Comparison of ENCODE assay signal across 8 cellular contexts in genomic region chr2:47521666-47522285, GRCh38. TPM values are rescaled to one million over a fixed set of nuclear protein-coding genes. Genes with fewer than 3 reads are reported as not detected.
DNase-seq lines count a peak whose midpoint lies in the region; ATAC-seq and TF ChIP-seq lines count a peak whose summit lies in the region.
"Had no signal": no experiment of that assay in that cellular context is flagged by ENCODE, and none has a peak within 500 bp of the region (broad histone marks: within the 10 kb centered on the region; RNA-seq: fewer than 3 reads in every experiment).

No MANE protein-coding gene starts in this region.

- TF ChIP-seq CTCF in choroid plexus epithelial cell (conservative IDR thresholded peaks at IDR 0.05; ENCODE audit: low read depth, low read length) (no peak), gastrocnemius medialis (IDR thresholded peaks at IDR 0.05 in 4 of 5, conservative IDR thresholded peaks at IDR 0.05 in 1 of 5) (no peak)

- H3K4me2 ChIP-seq in Karpas-422 (ENCODE audit: low read depth, low read length, poor library complexity, severe bottlenecking) (peak overlapping the region; percentile 68), trophoblast cell (ENCODE audit: low read length) (no peak overlapping the region)

- H3K9ac ChIP-seq in ES-I3 (ENCODE audit: low read depth, low read length) (peak overlapping the region; percentile 41; the same call in 1 of the 2 replicates), Karpas-422 (ENCODE audit: low read length) (peak overlapping the region; percentile 81), trophoblast cell (ENCODE audit: low read length) (no peak overlapping the region)

- no peaks in the 10 kb centered on the region for H3K9me2 ChIP-seq in Karpas-422 (replicated peaks; ENCODE audit: insufficient read depth, low read length)

- H3K23ac ChIP-seq in trophoblast cell (ENCODE audit: low read length) = no peak overlapping the region

- H2BK120ac ChIP-seq in trophoblast cell (ENCODE audit: insufficient read depth, low read length, poor library complexity) = no peak overlapping the region

- H4K91ac ChIP-seq in trophoblast cell (ENCODE audit: low read depth, low read length) = no peak overlapping the region

- H3K9me3 ChIP-seq in ES-I3 (ENCODE audit: control insufficient read depth, insufficient read depth, low read length) (no peaks in the 10 kb centered on the region), Karpas-422 (ENCODE audit: low read length) (no peaks in the 10 kb centered on the region), gastrocnemius medialis (no peaks in the 10 kb centered on the region), trophoblast cell (ENCODE audit: insufficient read depth, low read depth, low read length) (peaks cover 2% of the 10 kb centered on the region)

- no peak for ATAC-seq in gastrocnemius medialis

- H3K18ac ChIP-seq in trophoblast cell (ENCODE audit: low read length) = no peak overlapping the region

- no peaks in the 10 kb centered on the region for H3K27me3 ChIP-seq in Karpas-422 (ENCODE audit: low read length)
- no peaks in the 10 kb centered on the region for H3K27me3 ChIP-seq in gastrocnemius medialis
- H3K27me3 ChIP-seq in trophoblast cell (ENCODE audit: insufficient read depth, low read length) = no peaks in the 10 kb centered on the region

- TF ChIP-seq POLR2A in gastrocnemius medialis (IDR thresholded peaks at IDR 0.05) = no peak

- in situ Hi-C loops in gastrocnemius medialis (cut with MboI; ENCODE audit: low sequenced_read_pairs in 4 of 4) = no loop called here
- in situ Hi-C loops in G401 (cut with HindIII; ENCODE audit: low sequenced_read_pairs) = no loop called here

- peaks cover 67% of the 10 kb centered on the region for H3K79me2 ChIP-seq in Karpas-422 (ENCODE audit: low read length)
- H3K79me2 ChIP-seq in trophoblast cell (ENCODE audit: control insufficient read depth, insufficient read depth, low read length, poor library complexity) = no peaks in the 10 kb centered on the region

- H2AFZ ChIP-seq in Karpas-422 (ENCODE audit: low read length) = no peak overlapping the region
- H2AFZ ChIP-seq in trophoblast cell (ENCODE audit: insufficient read depth, low read length, poor library complexity) = no peak overlapping the region

- H2AK5ac ChIP-seq in trophoblast cell (ENCODE audit: low read length) = no peak overlapping the region

- no peaks in the 10 kb centered on the region; the same call in 1 of the 2 replicates for H4K20me1 ChIP-seq in Karpas-422 (ENCODE audit: insufficient read depth, low read depth, low read length)

- WGBS in trophoblast cell (ENCODE audit: extremely low coverage, insufficient coverage, insufficient read length) = no CpG with 5 or more reads among the region's 22 CpGs

- no peak overlapping the region for H4K8ac ChIP-seq in trophoblast cell (ENCODE audit: low read depth, low read length)

- intact Hi-C loops in gastrocnemius medialis (cut with DNase I; ENCODE audit: low total_unique reads) = no loop called here

- no peak overlapping the region for H2BK12ac ChIP-seq in trophoblast cell (ENCODE audit: low read length)

- H3K4me3 ChIP-seq in Karpas-422 (ENCODE audit: low read length) (peak overlapping the region; percentile 58), choroid plexus epithelial cell (ENCODE audit: low read depth, low read length) (peak overlapping the region; percentile 53), gastrocnemius medialis (peak overlapping the region; percentile 32 to 49 (median 44)), trophoblast cell (ENCODE audit: low read depth, low read length) (no peak overlapping the region)

- H3K14ac ChIP-seq in trophoblast cell (ENCODE audit: low read length) = no peak overlapping the region

- no peaks in the 10 kb centered on the region for H3K79me1 ChIP-seq in trophoblast cell (ENCODE audit: low read length)

- no peak overlapping the region for H3K4ac ChIP-seq in trophoblast cell (ENCODE audit: low read depth, low read length)

- no peak for DNase-seq in Karpas-422
- DNase-seq in choroid plexus epithelial cell (ENCODE audit: low read depth) = no peak
- no peak for DNase-seq in gastrocnemius medialis
- no peak for DNase-seq in activated gamma-delta T cell treated with Interleukin-2 at 50 U/mL for 16 hours
- DNase-seq in G401 (ENCODE audit: low spot score) = no peak
- DNase-seq in trophoblast cell = no peak

- no peak overlapping the region for H4K12ac ChIP-seq in trophoblast cell (ENCODE audit: low read depth, low read length)

- H3K27ac ChIP-seq in Karpas-422 (ENCODE audit: low read length) (peak overlapping the region; percentile 93), gastrocnemius medialis (no peak overlapping the region), trophoblast cell (ENCODE audit: low read depth, low read length) (no peak overlapping the region)
- H3K27ac ChIP-seq: epithelial cell of prostate had no signal

- H3K4me1 ChIP-seq in ES-I3 (ENCODE audit: insufficient read depth, low read length) = no peaks in the 10 kb centered on the region
- H3K4me1 ChIP-seq in Karpas-422 (ENCODE audit: low read length) = peaks cover 72% of the 10 kb centered on the region
- H3K4me1 ChIP-seq in gastrocnemius medialis = peaks cover 0 to 6% of the 10 kb centered on the region in 2 donors
- no peaks in the 10 kb centered on the region for H3K4me1 ChIP-seq in trophoblast cell (ENCODE audit: control insufficient read depth in 1 of 2, insufficient read depth in 2 of 2, low read length in 2 of 2)

- H3K36me3 ChIP-seq in ES-I3 (ENCODE audit: insufficient read depth, low read length) (no peaks in the 10 kb centered on the region), Karpas-422 (ENCODE audit: insufficient read depth, low read length) (peaks cover 36% of the 10 kb centered on the region), gastrocnemius medialis (no peaks in the 10 kb centered on the region), trophoblast cell (ENCODE audit: control insufficient read depth in 1 of 2, insufficient read depth in 2 of 2, low read length in 2 of 2) (peaks cover 7 to 10% of the 10 kb centered on the region in 2 experiments)

- no peak overlapping the region for H2BK5ac ChIP-seq in trophoblast cell (ENCODE audit: low read depth, low read length, poor library complexity)

RNA-seq across cellular contexts. Expression of gene KCNK12, which starts 49.0 kb away (rescaled TPM):
- total RNA-seq in Karpas-422 (2014; rRNA removed; shearing (Covaris generic); ENCODE audit: low replicate concordance) = 64.5 and 107 TPM in 2 replicates
- not detected for total RNA-seq in gastrocnemius medialis
- 0.03 TPM in 1 of 2 replicates, not detected in the other for total RNA-seq in G401 (2014; rRNA removed; shearing (Covaris generic))
- 5.4 and 5.9 TPM in 2 replicates for polyA plus RNA-seq in trophoblast cell (2013)

Comparison
In these comparisons a context has a peak if more than half of its experiments do, and no peak if none do; other contexts are left out.
1. RNA of gene KCNK12, which starts 49.0 kb away (total RNA-seq): 64.5 to 107 TPM in Karpas-422; 0.03 TPM in G401 and not detected in gastrocnemius medialis; every median in the first group is over 10 times any median in the second.